ENCODE assay signal across 13 cellular contexts in the genomic region with DNA sequence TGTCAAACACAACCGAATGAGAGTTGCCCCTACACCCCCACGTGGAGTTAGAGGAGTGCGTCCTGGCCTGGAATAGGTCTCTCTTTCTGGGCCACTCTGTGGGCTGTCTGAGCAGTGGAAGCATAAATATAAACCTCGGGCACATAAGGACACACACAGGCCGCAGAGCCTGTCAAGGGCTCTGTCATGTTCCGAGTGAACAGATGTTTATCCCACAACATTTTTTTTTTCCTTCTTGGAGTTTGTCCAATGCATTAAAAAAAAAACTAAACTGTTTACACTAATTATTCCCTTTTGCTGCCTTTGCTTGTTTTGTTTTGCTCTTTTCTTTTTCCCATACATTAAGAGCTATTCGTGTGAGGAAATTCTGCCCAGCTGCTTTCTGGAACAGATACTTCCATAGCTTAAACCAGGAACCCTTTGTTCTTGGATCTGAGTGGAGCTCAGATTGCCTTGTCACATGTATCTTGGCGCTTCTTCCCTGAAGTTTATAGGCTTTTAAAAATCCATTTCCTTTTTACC.
A peak's percentile ranks its signal among the peaks of the same experiment; 100 is the strongest.
DNase-seq lines count a peak whose midpoint lies in the region; ATAC-seq and TF ChIP-seq lines count a peak whose summit lies in the region.
"Had no signal": no experiment of that assay in that cellular context is flagged by ENCODE, and none has a peak within 500 bp of the region (broad histone marks: within the 10 kb centered on the region; RNA-seq: fewer than 3 reads in every experiment).

No MANE protein-coding gene starts in this region.

- TF ChIP-seq CTCF in foreskin fibroblast (IDR thresholded peaks at IDR 0.05; ENCODE audit: low read depth, low read length) = no peak
- TF ChIP-seq CTCF in prostate gland (IDR thresholded peaks at IDR 0.05) = no peak
- TF ChIP-seq CTCF in activated CD8-positive, alpha-beta T cell treated with anti-CD3 and anti-CD28 coated beads for 36 hours (IDR thresholded peaks at IDR 0.05) = no peak

- H3K27me3 ChIP-seq in prostate gland (replicated peaks; ENCODE audit: insufficient read depth) = no peaks in the 10 kb centered on the region
- no peaks in the 10 kb centered on the region for H3K27me3 ChIP-seq in HAP-1 (ENCODE audit: low read depth)

- no peaks in the 10 kb centered on the region for H3K9me3 Mint-ChIP-seq in activated CD8-positive, alpha-beta T cell treated with anti-CD3 and anti-CD28 coated beads for 36 hours
- H3K9me3 Mint-ChIP-seq: CD4-positive, alpha-beta T cell had no signal

- no peak for ATAC-seq in GM21529 (IDR thresholded peaks at IDR 0.05; ENCODE audit: unreplicated experiment)
- no peak for ATAC-seq in activated CD8-positive, alpha-beta T cell treated with anti-CD3 and anti-CD28 coated beads for 36 hours

- intact Hi-C loops in prostate gland (cut with DNase I) = loop anchor here (10.0 kb wide), 1 partner anchor 210 kb away; no protein-coding TSS in a partner anchor
- intact Hi-C loops in activated CD8-positive, alpha-beta T cell treated with anti-CD3 and anti-CD28 coated beads for 36 hours (cut with micrococcal nuclease) = no loop called here

- peak; percentile 54 for DNase-seq in COR-L47 (lab: John Stamatoyannopoulos, UW)
- peak; percentile 31 for DNase-seq in NCI-H69 (lab: John Stamatoyannopoulos, UW)
- DNase-seq in foreskin fibroblast = peak; percentile 42 to 71
- DNase-seq in prostate gland (ENCODE audit: low spot score) = peak; percentile 63
- DNase-seq in activated CD8-positive, alpha-beta T cell treated with anti-CD3 and anti-CD28 coated beads for 36 hours = no peak
- DNase-seq in cortex of kidney (lab: John Stamatoyannopoulos, UW) = no peak
- no peak for DNase-seq in HAP-1 (ENCODE audit: low spot score in 2 of 2)
- DNase-seq: activated T-cell treated with anti-CD3 and anti-CD28 coated beads, Interleukin-2, amount 50 U/mL, for 48 hours; CD4-positive, alpha-beta T cell; stimulated activated naive CD4-positive, alpha-beta T cell treated with Interleukin-2 at 50 U/mL for 16 hours; T-helper 2 cell had no signal

- no peak overlapping the region for H3K27ac Mint-ChIP-seq in activated CD8-positive, alpha-beta T cell treated with anti-CD3 and anti-CD28 coated beads for 36 hours
- H3K27ac Mint-ChIP-seq: CD4-positive, alpha-beta T cell; dendritic cell treated with granulocyte-macrophage colony-stimulating factor and Interleukin-4, amounts not matched to agents 40 ng/mL and 50 ng/mL, for 4 days had no signal

- no peaks in the 10 kb centered on the region for H3K27me3 Mint-ChIP-seq in activated CD8-positive, alpha-beta T cell treated with anti-CD3 and anti-CD28 coated beads for 36 hours
- H3K27me3 Mint-ChIP-seq: CD4-positive, alpha-beta T cell; dendritic cell treated with granulocyte-macrophage colony-stimulating factor and Interleukin-4, amounts not matched to agents 40 ng/mL and 50 ng/mL, for 4 days had no signal

- no peaks in the 10 kb centered on the region for H3K4me1 Mint-ChIP-seq in activated CD8-positive, alpha-beta T cell treated with anti-CD3 and anti-CD28 coated beads for 36 hours (ENCODE audit: low read depth)

- CTCF ChIA-PET in activated CD8-positive, alpha-beta T cell treated with anti-CD3 and anti-CD28 coated beads for 36 hours (lab: Charles Lee) = interaction anchor here (1.4 kb wide), 1 partner anchor 9 kb away, joined by 4 read pairs; no protein-coding TSS in a partner anchor

- peak overlapping the region; percentile 32 to 71 for H3K27ac ChIP-seq in prostate gland

- H3K9me3 ChIP-seq in prostate gland (no peaks in the 10 kb centered on the region), HAP-1 (no peaks in the 10 kb centered on the region)

- WGBS in prostate gland = 8% methylated on average over 8 of the region's 8 CpGs

- in situ Hi-C loops in HAP-1 (cut with MboI; ENCODE audit: low sequenced_read_pairs) = no loop called here

- POLR2A ChIA-PET in activated CD8-positive, alpha-beta T cell treated with anti-CD3 and anti-CD28 coated beads for 36 hours (lab: Charles Lee) = interaction anchor here (0.6 kb wide), 1 partner anchor 593 kb away, joined by 4 read pairs; no protein-coding TSS in a partner anchor

- H3K36me3 ChIP-seq in prostate gland = no peaks in the 10 kb centered on the region
- H3K36me3 ChIP-seq in HAP-1 (replicated peaks) = no peaks in the 10 kb centered on the region

- H3K4me3 ChIP-seq in foreskin fibroblast (ENCODE audit: low read depth in 1 of 2, low read length in 2 of 2) (no peak overlapping the region), prostate gland (no peak overlapping the region), HAP-1 (no peak overlapping the region)

- H3K4me1 ChIP-seq in prostate gland (replicated peaks) = peaks cover 9% of the 10 kb centered on the region
- no peaks in the 10 kb centered on the region for H3K4me1 ChIP-seq in HAP-1

- TF ChIP-seq POLR2A in prostate gland (IDR thresholded peaks at IDR 0.05) = no peak

- H3K4me3 Mint-ChIP-seq in activated CD8-positive, alpha-beta T cell treated with anti-CD3 and anti-CD28 coated beads for 36 hours = no peak overlapping the region
- H3K4me3 Mint-ChIP-seq: CD4-positive, alpha-beta T cell; dendritic cell treated with granulocyte-macrophage colony-stimulating factor and Interleukin-4, amounts not matched to agents 40 ng/mL and 50 ng/mL, for 4 days had no signal

- peaks cover 4% of the 10 kb centered on the region for H3K36me3 Mint-ChIP-seq in activated CD8-positive, alpha-beta T cell treated with anti-CD3 and anti-CD28 coated beads for 36 hours (ENCODE audit: low read depth)

Comparison
In these comparisons a context has a peak if more than half of its experiments do, and no peak if none do; other contexts are left out.
1. DNase-seq: peak in COR-L47 (single experiment), NCI-H69 (single experiment), foreskin fibroblast (2 of 2) and prostate gland (single experiment); none in activated CD8-positive, alpha-beta T cell treated with anti-CD3 and anti-CD28 coated beads for 36 hours (single experiment), cortex of kidney (single experiment) and HAP-1 (0 of 2).